29 cellular contexts compared by ENCODE assay signal in genomic region chr13:78784017-78784745, GRCh38.
"Had no signal": no experiment of that assay in that cellular context is flagged by ENCODE, and none has a peak within 500 bp of the region (broad histone marks: within the 10 kb centered on the region; RNA-seq: fewer than 3 reads in every experiment).

No MANE protein-coding gene starts in this region.

- H3K4me3 Mint-ChIP-seq: activated B cell treated with CpG ODN at 0.5 μM for 24 hours; activated CD4-positive, alpha-beta T cell treated with anti-CD3 and anti-CD28 coated beads, Interleukin-2, amount 10 ng/mL, durations not matched to agents 24 days and 14 days; activated CD8-positive, alpha-beta memory T cell treated with anti-CD3 and anti-CD28 coated beads, Interleukin-2, amount 10 ng/mL, durations not matched to agents 7 days and 5 days; activated naive CD4-positive, alpha-beta T cell treated with anti-CD3 and anti-CD28 coated beads, Interleukin-2, amount 50 U/mL, for 24 hours; activated naive CD8-positive, alpha-beta T cell treated with anti-CD3 and anti-CD28 coated beads, Interleukin-2, amount 50 U/mL, for 24 hours; activated T-cell treated with anti-CD3 and anti-CD28 coated beads, Interleukin-2, amount 50 U/mL, for 24 hours; activated T-helper 1 cell treated with anti-CD3 and anti-CD28 coated beads, Interleukin-12 subunit alpha, Interleukin-12 subunit beta, Interleukin-2, Interleukin-4 antibody, amounts not matched to agents 30 ng/mL and 10 ng/mL and 1 ng/mL, durations not matched to agents 14 hours and 24 hours and 36 hours; T-cell had no signal

- H3K4me1 Mint-ChIP-seq: activated B cell treated with CpG ODN at 0.5 μM for 24 hours; activated naive CD4-positive, alpha-beta T cell treated with anti-CD3 and anti-CD28 coated beads, Interleukin-2, amount 50 U/mL, for 24 hours; activated naive CD8-positive, alpha-beta T cell treated with anti-CD3 and anti-CD28 coated beads, Interleukin-2, amount 50 U/mL, for 24 hours; T-cell had no signal

- H3K27me3 ChIP-seq: ascending aorta, body of pancreas had no signal

- H3K9me3 Mint-ChIP-seq: activated B cell treated with CpG ODN at 0.5 μM for 24 hours; activated CD4-positive, alpha-beta T cell treated with anti-CD3 and anti-CD28 coated beads, Interleukin-2, amount 10 ng/mL, durations not matched to agents 24 days and 14 days; activated naive CD4-positive, alpha-beta T cell treated with anti-CD3 and anti-CD28 coated beads, Interleukin-2, amount 50 U/mL, for 24 hours; activated naive CD8-positive, alpha-beta T cell treated with anti-CD3 and anti-CD28 coated beads, Interleukin-2, amount 50 U/mL, for 24 hours; activated T-cell treated with anti-CD3 and anti-CD28 coated beads, Interleukin-2, amount 50 U/mL, for 24 hours; activated T-helper 1 cell treated with anti-CD3 and anti-CD28 coated beads, Interleukin-12 subunit alpha, Interleukin-12 subunit beta, Interleukin-2, Interleukin-4 antibody, amounts not matched to agents 30 ng/mL and 10 ng/mL and 1 ng/mL, durations not matched to agents 14 hours and 24 hours and 36 hours; T-cell had no signal

- DNase-seq: activated B cell treated with CpG ODN at 0.5 μM for 24 hours; activated CD4-positive, alpha-beta T cell treated with anti-CD3 and anti-CD28 coated beads for 1 hour; activated CD4-positive, alpha-beta T cell treated with anti-CD3 and anti-CD28 coated beads, Interleukin-2, amount 10 ng/mL, durations not matched to agents 24 days and 14 days; activated CD4-positive, alpha-beta T cell treated with anti-CD3 and anti-CD28 coated beads, Interleukin-2, amount 50 U/mL, for 48 hours; activated CD8-positive, alpha-beta memory T cell treated with anti-CD3 and anti-CD28 coated beads, Interleukin-2, amount 10 ng/mL, durations not matched to agents 7 days and 5 days; activated effector memory CD4-positive, alpha-beta T cell treated with Interleukin-2 at 50 U/mL for 16 hours; activated naive CD4-positive, alpha-beta T cell; activated naive CD8-positive, alpha-beta T cell treated with anti-CD3 and anti-CD28 coated beads, Interleukin-2, amount 50 U/mL, for 24 hours; activated T-cell treated with anti-CD3 and anti-CD28 coated beads, Interleukin-2, amount 50 U/mL, for 24 hours; amniotic stem cell; body of pancreas; central memory CD4-positive, alpha-beta T cell; Kasumi-1; KBM-7; NCI-H1105 treated with DMSO at 0.1 percent for 48 hours; NCI-H2029; NCI-H226; NCI-H526; NCI-H82; SHP77; T-cell; T-helper 2 cell; T1000 had no signal

- H3K36me3 Mint-ChIP-seq: activated CD8-positive, alpha-beta memory T cell treated with anti-CD3 and anti-CD28 coated beads, Interleukin-2, amount 10 ng/mL, durations not matched to agents 7 days and 5 days; activated naive CD4-positive, alpha-beta T cell treated with anti-CD3 and anti-CD28 coated beads, Interleukin-2, amount 50 U/mL, for 24 hours; T-cell had no signal

- H3K9me3 ChIP-seq: ascending aorta, body of pancreas had no signal

- H3K27ac Mint-ChIP-seq: activated B cell treated with CpG ODN at 0.5 μM for 24 hours; activated CD4-positive, alpha-beta T cell treated with anti-CD3 and anti-CD28 coated beads, Interleukin-2, amount 10 ng/mL, durations not matched to agents 24 days and 14 days; activated CD8-positive, alpha-beta memory T cell treated with anti-CD3 and anti-CD28 coated beads, Interleukin-2, amount 10 ng/mL, durations not matched to agents 7 days and 5 days; activated naive CD4-positive, alpha-beta T cell treated with anti-CD3 and anti-CD28 coated beads, Interleukin-2, amount 50 U/mL, for 24 hours; activated naive CD8-positive, alpha-beta T cell treated with anti-CD3 and anti-CD28 coated beads, Interleukin-2, amount 50 U/mL, for 24 hours; activated T-cell treated with anti-CD3 and anti-CD28 coated beads, Interleukin-2, amount 50 U/mL, for 24 hours; activated T-helper 1 cell treated with anti-CD3 and anti-CD28 coated beads, Interleukin-12 subunit alpha, Interleukin-12 subunit beta, Interleukin-2, Interleukin-4 antibody, amounts not matched to agents 30 ng/mL and 10 ng/mL and 1 ng/mL, durations not matched to agents 14 hours and 24 hours and 36 hours; T-cell had no signal

- H3K4me1 ChIP-seq: ascending aorta, body of pancreas had no signal

- H3K4me3 ChIP-seq: ascending aorta, body of pancreas had no signal

- H3K27ac ChIP-seq: ascending aorta, body of pancreas had no signal

- H3K36me3 ChIP-seq: ascending aorta had no signal

- ATAC-seq: activated CD8-positive, alpha-beta memory T cell treated with anti-CD3 and anti-CD28 coated beads, Interleukin-2, amount 10 ng/mL, durations not matched to agents 7 days and 5 days; activated naive CD8-positive, alpha-beta T cell treated with anti-CD3 and anti-CD28 coated beads, Interleukin-2, amount 50 U/mL, for 24 hours; body of pancreas; T-cell had no signal

- FAIRE-seq: bronchial epithelial cell, RCC 7860, TTC549 had no signal
